8 cellular contexts compared by ENCODE assay signal in the genomic region with DNA sequence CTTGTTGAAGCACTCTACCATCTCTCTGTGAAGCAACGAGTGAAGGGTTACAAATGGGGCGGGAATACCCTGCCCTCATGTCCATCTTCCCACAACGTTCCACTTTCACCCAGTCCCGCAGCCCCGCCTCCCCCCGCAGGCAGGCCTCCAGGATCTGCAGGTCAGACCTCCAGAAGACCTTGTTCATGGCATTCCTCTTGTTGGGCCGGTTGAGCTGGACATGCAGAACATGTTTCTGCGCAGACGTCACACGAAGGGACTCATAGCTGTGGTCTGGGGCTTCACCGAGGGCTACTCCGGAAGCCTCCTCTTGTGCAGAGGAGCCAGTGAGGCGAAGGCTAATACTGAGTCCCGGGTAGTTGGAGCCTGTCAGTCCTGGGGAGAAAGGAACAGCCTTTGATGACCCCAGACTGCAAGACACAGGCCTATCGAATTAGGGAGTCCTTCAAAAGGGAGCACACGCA. TPM values are rescaled to one million over a fixed set of nuclear protein-coding genes. Genes with fewer than 3 reads are reported as not detected.
A peak's percentile ranks its signal among the peaks of the same experiment; 100 is the strongest.
DNase-seq lines count a peak whose midpoint lies in the region; ATAC-seq, FAIRE-seq and TF ChIP-seq lines count a peak whose summit lies in the region.

No MANE protein-coding gene starts in this region.

- H3K27me3 ChIP-seq in DND-41 (ENCODE audit: insufficient read depth, low read length, poor library complexity) (no peaks in the 10 kb centered on the region), RWPE2 (ENCODE audit: insufficient read depth, poor library complexity, severe bottlenecking) (no peaks in the 10 kb centered on the region), colonic mucosa (no peaks in the 10 kb centered on the region)

- no peak for TF ChIP-seq CTCF in DND-41 (IDR thresholded peaks at IDR 0.05; ENCODE audit: borderline replicate concordance, extremely low read depth, low read length, poor library complexity, severe bottlenecking)
- TF ChIP-seq CTCF in RWPE2 (IDR thresholded peaks at IDR 0.05; ENCODE audit: poor library complexity, severe bottlenecking), result no peak
- no peak for TF ChIP-seq CTCF in colonic mucosa (IDR thresholded peaks at IDR 0.05)

- peak; percentile 32 for ATAC-seq in DND-41 (ENCODE audit: insufficient read depth, low read depth)
- peak; percentile 37 for ATAC-seq in GM19395 (IDR thresholded peaks at IDR 0.05; ENCODE audit: unreplicated experiment)
- ATAC-seq in HG03378 (IDR thresholded peaks at IDR 0.05; ENCODE audit: unreplicated experiment), result peak; percentile 24
- ATAC-seq in RWPE2 (ENCODE audit: low read depth), result peak; percentile 63
- ATAC-seq in left colon, result peak; percentile 61

- intact Hi-C loops in colonic mucosa (cut with DNase I) (no loop called here), left colon (cut with DNase I, micrococcal nuclease) (no loop called here)

- H4K20me1 ChIP-seq in DND-41 (ENCODE audit: insufficient read depth, low read length), result no peaks in the 10 kb centered on the region

- DNase-seq in DND-41, result no peak
- no peak for DNase-seq in RWPE2 (ENCODE audit: low spot score)
- peak; percentile 88 for DNase-seq in colonic mucosa
- DNase-seq in left colon, result peak; percentile 82 to 84
- DNase-seq in stimulated activated naive CD4-positive, alpha-beta T cell treated with Interleukin-2 at 50 U/mL for 16 hours (lab: John Stamatoyannopoulos, UW), result peak; percentile 14
- DNase-seq in frontal cortex (ENCODE audit: low spot score in 2 of 2), result no peak

- H3K9me3 ChIP-seq in DND-41 (ENCODE audit: insufficient read depth, low read length, severe bottlenecking), result no peaks in the 10 kb centered on the region
- H3K9me3 ChIP-seq in RWPE2 (ENCODE audit: severe bottlenecking), result no peaks in the 10 kb centered on the region
- H3K9me3 ChIP-seq in colonic mucosa, result no peaks in the 10 kb centered on the region

- H3K36me3 ChIP-seq in DND-41 (ENCODE audit: insufficient read depth, low read length) (peaks cover 32% of the 10 kb centered on the region), RWPE2 (ENCODE audit: low read depth) (peaks cover 43% of the 10 kb centered on the region), colonic mucosa (no peaks in the 10 kb centered on the region)

- H3K9ac ChIP-seq in DND-41 (ENCODE audit: low read depth, low read length) (peak overlapping the region; percentile 75), colonic mucosa (ENCODE audit: low read depth in 2 of 2, low read length in 2 of 2) (peak overlapping the region; percentile 82 to 97)

- H3K27ac ChIP-seq in DND-41 (ENCODE audit: low read length) (peak overlapping the region; percentile 93), RWPE2 (ENCODE audit: poor library complexity, severe bottlenecking) (peak overlapping the region; percentile 78), colonic mucosa (peak overlapping the region; percentile 83)

- peak overlapping the region; percentile 90 for H3K4me2 ChIP-seq in DND-41 (ENCODE audit: insufficient read depth, low read length)

- peak overlapping the region; percentile 96 for H2AFZ ChIP-seq in DND-41 (ENCODE audit: low read depth, low read length)

- peaks cover 18% of the 10 kb centered on the region for H3K79me2 ChIP-seq in DND-41 (ENCODE audit: insufficient read depth, low read length)

- no peak for FAIRE-seq in frontal cortex (lab: Jason Lieb, UNC)

- H3K4me1 ChIP-seq in DND-41 (ENCODE audit: insufficient read depth, low read length) (peaks cover 21% of the 10 kb centered on the region), RWPE2 (ENCODE audit: insufficient read depth, poor library complexity, severe bottlenecking) (peaks cover 12% of the 10 kb centered on the region), colonic mucosa (no peaks in the 10 kb centered on the region)

- H3K4me3 ChIP-seq in DND-41 (ENCODE audit: low read depth in 1 of 2, low read length in 2 of 2) (peak overlapping the region; percentile 76 to 80), RWPE2 (ENCODE audit: severe bottlenecking) (peak overlapping the region; percentile 57), colonic mucosa (peak overlapping the region; percentile 43)

RNA-seq across cellular contexts. Expression of a gene that starts 0.4 kb away (rescaled TPM):
- 100 to 1,000 TPM; 264 to 335 TPM for total RNA-seq in colonic mucosa
- 100 to 1,000 TPM; 292 to 483 TPM for total RNA-seq in left colon
- total RNA-seq in frontal cortex, result 15.1 TPM

RNA-seq across cellular contexts. Expression of a gene that starts 18.4 kb away (rescaled TPM):
- total RNA-seq in colonic mucosa (1,000 to 10,000 TPM; 6,357 to 8,309 TPM), left colon (1,000 to 10,000 TPM; 7,382 to 8,588 TPM), frontal cortex (under 0.01 TPM)

RNA-seq across cellular contexts. Expression of a gene that starts 18.6 kb away (rescaled TPM):
- total RNA-seq in colonic mucosa (100 to 1,000 TPM; 305 to 418 TPM), left colon (100 to 1,000 TPM; 269 to 281 TPM), frontal cortex (372 TPM)

RNA-seq across cellular contexts. Expression of a gene that starts 42.2 kb away (rescaled TPM):
- not detected for total RNA-seq in colonic mucosa
- not detected for total RNA-seq in left colon
- total RNA-seq in frontal cortex, result not detected

RNA-seq across cellular contexts. Expression of a gene that starts 46.9 kb away (rescaled TPM):
- 1 to 10 TPM; 3.6 to 5.1 TPM for total RNA-seq in colonic mucosa
- 1 to 10 TPM; 3.2 to 3.4 TPM for total RNA-seq in left colon
- 5.3 TPM for total RNA-seq in frontal cortex

Comparison
In these comparisons a context has a peak if more than half of its experiments do, and no peak if none do; other contexts are left out.
1. DNase-seq: peak in colonic mucosa (single experiment), left colon (2 of 2) and stimulated activated naive CD4-positive, alpha-beta T cell treated with Interleukin-2 at 50 U/mL for 16 hours (single experiment); none in DND-41 (single experiment), RWPE2 (single experiment) and frontal cortex (0 of 2).
2. RNA of a gene that starts 0.4 kb away (total RNA-seq): 292 to 483 TPM in left colon and 264 to 335 TPM in colonic mucosa; 15.1 TPM in frontal cortex (single experiment); every median in the first group is over 10 times any median in the second.
3. RNA of a gene that starts 18.4 kb away (total RNA-seq): 7,382 to 8,588 TPM in left colon and 6,357 to 8,309 TPM in colonic mucosa; under 0.01 TPM in frontal cortex (single experiment); every median in the first group is over 1,000 times any median in the second.
4. Peak in every context shown above with its lines, with median percentiles within 50 percentile points of each other: ATAC-seq, H3K27ac ChIP-seq and H3K4me3 ChIP-seq.